ENCODE assay signal across 19 cellular contexts in the genomic region with DNA sequence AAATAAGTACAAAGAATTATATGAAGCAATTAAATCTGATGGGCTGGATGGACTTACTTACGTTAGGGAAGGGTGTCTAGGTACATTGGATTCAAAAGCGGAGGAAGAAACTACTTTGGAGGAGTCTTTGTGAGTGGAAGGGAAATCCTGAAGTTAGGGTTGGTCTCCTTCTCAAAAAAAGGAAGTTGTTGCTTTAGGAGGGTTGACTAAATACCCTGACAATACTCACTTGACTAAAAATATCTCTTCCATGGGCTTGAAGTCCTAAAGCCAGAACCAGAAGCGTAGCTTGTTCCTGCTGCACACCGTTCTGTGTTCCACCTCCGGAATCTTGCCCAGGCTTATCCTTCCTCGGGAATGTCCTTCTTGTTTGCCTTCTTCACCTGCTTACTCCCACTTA.
A peak's percentile ranks its signal among the peaks of the same experiment; 100 is the strongest.
DNase-seq lines count a peak whose midpoint lies in the region; ATAC-seq and TF ChIP-seq lines count a peak whose summit lies in the region.
"Had no signal": no experiment of that assay in that cellular context is flagged by ENCODE, and none has a peak within 500 bp of the region (broad histone marks: within the 10 kb centered on the region; RNA-seq: fewer than 3 reads in every experiment).

No MANE protein-coding gene starts in this region.

- H3K9me3 ChIP-seq in left lung (no peaks in the 10 kb centered on the region), upper lobe of right lung (no peaks in the 10 kb centered on the region)
- H3K9me3 ChIP-seq: heart left ventricle, uterus had no signal

- H3K27me3 ChIP-seq in left lung (no peaks in the 10 kb centered on the region), upper lobe of right lung (no peaks in the 10 kb centered on the region), H7 (ENCODE audit: control insufficient read depth, insufficient read depth, low read length) (no peaks in the 10 kb centered on the region)
- H3K27me3 ChIP-seq: heart left ventricle, uterus had no signal

- peaks cover 7% of the 10 kb centered on the region for H3K27me3 Mint-ChIP-seq in activated T-cell treated with anti-CD3 and anti-CD28 coated beads, Interleukin-2, amount 50 U/mL, for 72 hours (ENCODE audit: low read depth)
- H3K27me3 Mint-ChIP-seq: IgD-negative memory B cell had no signal

- no peaks in the 10 kb centered on the region for H3K4me1 Mint-ChIP-seq in activated T-cell treated with anti-CD3 and anti-CD28 coated beads, Interleukin-2, amount 50 U/mL, for 72 hours (ENCODE audit: low read depth)

- H3K4me3 ChIP-seq in left lung (no peak overlapping the region), upper lobe of right lung (no peak overlapping the region), H7 (ENCODE audit: insufficient read depth, low read depth, low read length) (no peak overlapping the region)
- H3K4me3 ChIP-seq: coronary artery, heart left ventricle, uterus had no signal

- TF ChIP-seq CTCF in left lung (IDR thresholded peaks at IDR 0.05) (no peak), upper lobe of right lung (IDR thresholded peaks at IDR 0.05) (no peak)

- no peaks in the 10 kb centered on the region for H3K9me3 Mint-ChIP-seq in activated T-cell treated with anti-CD3 and anti-CD28 coated beads, Interleukin-2, amount 50 U/mL, for 72 hours

- H3K36me3 Mint-ChIP-seq in activated T-cell treated with anti-CD3 and anti-CD28 coated beads, Interleukin-2, amount 50 U/mL, for 72 hours (ENCODE audit: insufficient read depth in 2 of 2), result no peaks in the 10 kb centered on the region
- H3K36me3 Mint-ChIP-seq: IgD-negative memory B cell had no signal

- no peak overlapping the region for H3K27ac Mint-ChIP-seq in activated T-cell treated with anti-CD3 and anti-CD28 coated beads, Interleukin-2, amount 50 U/mL, for 72 hours
- H3K27ac Mint-ChIP-seq: IgD-negative memory B cell had no signal

- no peaks in the 10 kb centered on the region for H3K36me3 ChIP-seq in left lung
- no peaks in the 10 kb centered on the region for H3K36me3 ChIP-seq in upper lobe of right lung
- H3K36me3 ChIP-seq in H7 (replicated peaks; ENCODE audit: control insufficient read depth, insufficient read depth, low read length), result no peaks in the 10 kb centered on the region
- H3K36me3 ChIP-seq: heart left ventricle, uterus had no signal

- H3K27ac ChIP-seq in left lung, result peak overlapping the region; percentile 15 to 88
- H3K27ac ChIP-seq in upper lobe of right lung, result peak overlapping the region; percentile 33
- H3K27ac ChIP-seq: uterus had no signal

- ATAC-seq in Right ventricle myocardium superior (ENCODE audit: poor library complexity), result peak; percentile 26
- ATAC-seq in left lung, result peak; percentile 19
- ATAC-seq in upper lobe of right lung, result peak; percentile 33
- no peak for ATAC-seq in activated T-cell treated with anti-CD3 and anti-CD28 coated beads, Interleukin-2, amount 50 U/mL, for 72 hours (replicated peaks in 1 of 2)
- ATAC-seq: left lobe of liver had no signal

- DNase-seq in Right ventricle myocardium superior (no peak), cardiac septum (ENCODE audit: low spot score) (no peak), SKM-1 (lab: John Stamatoyannopoulos, UW; ENCODE audit: unreplicated experiment) (peak; percentile 59), left lung (no peak), upper lobe of right lung (no peak), H7 (no peak), COLO829 (ENCODE audit: low spot score) (no peak)
- no peak for DNase-seq in activated T-cell treated with anti-CD3 and anti-CD28 coated beads, Interleukin-2, amount 50 U/mL, for 72 hours
- DNase-seq: activated CD8-positive, alpha-beta memory T cell treated with anti-CD3 and anti-CD28 coated beads, Interleukin-2, amount 50 U/mL, for 48 hours; activated gamma-delta T cell; DMS 273 treated with DMSO at 0.1 percent for 48 hours; heart left ventricle; NCI-H1048; NCI-H2081; nucleus accumbens; uterus had no signal

- intact Hi-C loops in Right ventricle myocardium superior (cut with DNase I), result no loop called here
- intact Hi-C loops in cardiac septum (cut with DNase I), result no loop called here
- intact Hi-C loops in left lung (cut with DNase I), result no loop called here
- intact Hi-C loops in upper lobe of right lung (cut with DNase I), result no loop called here

- H3K4me3 Mint-ChIP-seq in activated T-cell treated with anti-CD3 and anti-CD28 coated beads, Interleukin-2, amount 50 U/mL, for 72 hours, result no peak overlapping the region
- H3K4me3 Mint-ChIP-seq: IgD-negative memory B cell had no signal

- H3K4me1 ChIP-seq in left lung, result peaks cover 0 to 48% of the 10 kb centered on the region in 2 donors
- H3K4me1 ChIP-seq in upper lobe of right lung, result no peaks in the 10 kb centered on the region
- H3K4me1 ChIP-seq: uterus had no signal

Comparison
In these comparisons a context has a peak if more than half of its experiments do, and no peak if none do; other contexts are left out.
1. ATAC-seq: peak in Right ventricle myocardium superior (single experiment), left lung (single experiment) and upper lobe of right lung (single experiment); none in activated T-cell treated with anti-CD3 and anti-CD28 coated beads, Interleukin-2, amount 50 U/mL, for 72 hours (0 of 2).